9 cellular contexts compared by ENCODE assay signal in genomic region chr21:46188226-46189212, GRCh38. TPM values are rescaled to one million over a fixed set of nuclear protein-coding genes. Genes with fewer than 3 reads are reported as not detected.
DNase-seq lines count a peak whose midpoint lies in the region; ATAC-seq and TF ChIP-seq lines count a peak whose summit lies in the region.
"Had no signal": no experiment of that assay in that cellular context is flagged by ENCODE, and none has a peak within 500 bp of the region (broad histone marks: within the 10 kb centered on the region; RNA-seq: fewer than 3 reads in every experiment).

No MANE protein-coding gene starts in this region.

- ATAC-seq in HG02938 (IDR thresholded peaks at IDR 0.05; ENCODE audit: unreplicated experiment) = no peak

- no peaks in the 10 kb centered on the region for H3K9me3 ChIP-seq in skeletal muscle satellite cell (replicated peaks; ENCODE audit: low read length)

- H3K36me3 ChIP-seq in skeletal muscle satellite cell (ENCODE audit: insufficient read depth, low read length) = peaks cover 24% of the 10 kb centered on the region

- peaks cover 37% of the 10 kb centered on the region for H3K4me1 ChIP-seq in skeletal muscle satellite cell (ENCODE audit: control insufficient read depth, insufficient read depth, low read length)

- H3K4me2 ChIP-seq in skeletal muscle satellite cell (ENCODE audit: low read length) = peak overlapping the region; percentile 52

- no peak for TF ChIP-seq CTCF in VCaP (conservative IDR thresholded peaks at IDR 0.05)

- peak; percentile 52 for DNase-seq in activated CD8-positive, alpha-beta memory T cell treated with anti-CD3 and anti-CD28 coated beads for 24 hours
- no peak for DNase-seq in activated CD8-positive, alpha-beta memory T cell treated with anti-CD3 and anti-CD28 coated beads, Interleukin-2, amount 50 U/mL, for 48 hours
- DNase-seq in hepatic stellate cell (ENCODE audit: low spot score) (peak; percentile 65), NCI-H748 (lab: John Stamatoyannopoulos, UW; ENCODE audit: unreplicated experiment) (no peak)
- DNase-seq in stimulated activated CD4-positive, alpha-beta T cell treated with anti-CD3 and anti-CD28 coated beads, Interleukin-4, amount 100 ng/mL, for 24 hours = no peak
- DNase-seq: activated B cell treated with CpG ODN at 0.5 μM for 24 hours had no signal

- peak overlapping the region; percentile 5 for H3K4me3 ChIP-seq in skeletal muscle satellite cell (ENCODE audit: low read length)

- H3K27ac ChIP-seq in VCaP = peak overlapping the region; percentile 98

- no peaks in the 10 kb centered on the region for H3K27me3 ChIP-seq in skeletal muscle satellite cell (ENCODE audit: control insufficient read depth, insufficient read depth, low read length)

- peak overlapping the region; percentile 40 for H3K9ac ChIP-seq in skeletal muscle satellite cell (ENCODE audit: low read depth, low read length)

RNA-seq across cellular contexts. Expression of gene SPATC1L, which starts 4.3 kb away (rescaled TPM):
- total RNA-seq in skeletal muscle satellite cell (2012; rRNA removed) = 8.3 and 13.9 TPM in 2 replicates

RNA-seq across cellular contexts. Expression of gene FTCD, which starts 33.1 kb away (rescaled TPM):
- not detected in 2 replicates for total RNA-seq in skeletal muscle satellite cell (2012; rRNA removed)

RNA-seq across cellular contexts. Expression of gene LSS, which starts 40.1 kb away (rescaled TPM):
- 74.5 and 79.7 TPM in 2 replicates for total RNA-seq in skeletal muscle satellite cell (2012; rRNA removed)

Comparison
In these comparisons a context has a peak if more than half of its experiments do, and no peak if none do; other contexts are left out.
1. DNase-seq: peak in activated CD8-positive, alpha-beta memory T cell treated with anti-CD3 and anti-CD28 coated beads for 24 hours (single experiment) and hepatic stellate cell (single experiment); none in activated CD8-positive, alpha-beta memory T cell treated with anti-CD3 and anti-CD28 coated beads, Interleukin-2, amount 50 U/mL, for 48 hours (single experiment), NCI-H748 (single experiment) and stimulated activated CD4-positive, alpha-beta T cell treated with anti-CD3 and anti-CD28 coated beads, Interleukin-4, amount 100 ng/mL, for 24 hours (single experiment).